7 cellular contexts compared by ENCODE assay signal in genomic region chr18:35041752-35042379, GRCh38. TPM values are rescaled to one million over a fixed set of nuclear protein-coding genes. Genes with fewer than 3 reads are reported as not detected.
DNase-seq lines count a peak whose midpoint lies in the region; ATAC-seq, FAIRE-seq and TF ChIP-seq lines count a peak whose summit lies in the region.

No MANE protein-coding gene starts in this region.

- peaks cover 12% of the 10 kb centered on the region for H3K4me1 Mint-ChIP-seq in astrocyte (ENCODE audit: low read depth, unreplicated experiment)
- H3K4me1 Mint-ChIP-seq in stimulated activated effector memory CD8-positive, alpha-beta T cell treated with anti-CD3 and anti-CD28 coated beads, Interleukin-12 subunit alpha, Interleukin-12 subunit beta, amount 100 ng/mL, for 72 hours: peaks cover 82% of the 10 kb centered on the region

- TF ChIP-seq CTCF in astrocyte (IDR thresholded peaks at IDR 0.05; ENCODE audit: insufficient read depth, low read depth, low read length) (no peak), keratinocyte (optimal IDR thresholded peaks at IDR 0.05 in 1 of 3, IDR thresholded peaks at IDR 0.05 in 1 of 3, conservative IDR thresholded peaks at IDR 0.05 in 1 of 3; ENCODE audit: extremely low read depth in 1 of 3, insufficient read depth in 2 of 3, low read length in 3 of 3) (no peak)

- peak; percentile 20 for FAIRE-seq in astrocyte (lab: Jason Lieb, UNC)
- no peak for FAIRE-seq in keratinocyte (lab: Jason Lieb, UNC)

- in situ Hi-C loops in KBM-7 (cut with MboI; ENCODE audit: low pct_unique_long_range_greater_than_20kb, low sequenced_read_pairs): no loop called here

- H3K4me3 ChIP-seq in astrocyte (ENCODE audit: insufficient read depth, low read depth, low read length) (peak overlapping the region; percentile 88), keratinocyte (ENCODE audit: control insufficient read depth in 2 of 3, extremely low read depth in 1 of 3, insufficient read depth in 2 of 3, low read depth in 1 of 3, low read length in 3 of 3) (peak overlapping the region; percentile 61 to 81 (median 77))

- H3K27me3 ChIP-seq in astrocyte (ENCODE audit: insufficient read depth, low read length) (no peaks in the 10 kb centered on the region), keratinocyte (ENCODE audit: control insufficient read depth, extremely low read depth, insufficient read depth, low read length) (no peaks in the 10 kb centered on the region)

- H2AFZ ChIP-seq in astrocyte (ENCODE audit: low read depth, low read length) (peak overlapping the region; percentile 90), keratinocyte (ENCODE audit: control insufficient read depth, low read length) (peak overlapping the region; percentile 96)

- peaks cover 2% of the 10 kb centered on the region for H3K36me3 Mint-ChIP-seq in astrocyte (ENCODE audit: low read depth, unreplicated experiment)
- H3K36me3 Mint-ChIP-seq in stimulated activated effector memory CD8-positive, alpha-beta T cell treated with anti-CD3 and anti-CD28 coated beads, Interleukin-12 subunit alpha, Interleukin-12 subunit beta, amount 100 ng/mL, for 72 hours: peaks cover 20% of the 10 kb centered on the region

- H3K9me3 ChIP-seq in astrocyte (ENCODE audit: insufficient read depth, low read depth, low read length) (no peaks in the 10 kb centered on the region), keratinocyte (ENCODE audit: control insufficient read depth, low read depth, low read length) (no peaks in the 10 kb centered on the region)

- DNase-seq in NCI-H345 treated with DMSO at 0.1 percent for 48 hours (lab: John Stamatoyannopoulos, UW; ENCODE audit: unreplicated experiment) (peak; percentile 44), astrocyte (ENCODE audit: low read depth) (no peak), keratinocyte (ENCODE audit: low read depth, low spot score) (no peak), KBM-7 (no peak)
- DNase-seq in stimulated activated effector memory CD8-positive, alpha-beta T cell treated with anti-CD3 and anti-CD28 coated beads, Interleukin-12 subunit alpha, Interleukin-12 subunit beta, amount 100 ng/mL, for 72 hours (ENCODE audit: low spot score in 2 of 2): peak in 1 of 2 donors; percentile 61
- DNase-seq in stimulated activated CD4-positive, alpha-beta T cell treated with anti-CD3 and anti-CD28 coated beads, Interleukin-1b, Interleukin-23, amount 100 ng/mL, for 48 hours: no peak

- peak overlapping the region; percentile 95 for H3K4me2 ChIP-seq in astrocyte (ENCODE audit: low read length)
- H3K4me2 ChIP-seq in keratinocyte (ENCODE audit: control insufficient read depth, extremely low read depth, insufficient read depth, low read depth, low read length): peak overlapping the region; percentile 85

- no peaks in the 10 kb centered on the region for H3K27me3 Mint-ChIP-seq in astrocyte (ENCODE audit: low read depth, unreplicated experiment)

- no peaks in the 10 kb centered on the region for H3K9me1 ChIP-seq in keratinocyte (ENCODE audit: control insufficient read depth, extremely low read depth, insufficient read depth, low read length)

- ATAC-seq in GM18520 (IDR thresholded peaks at IDR 0.05; ENCODE audit: unreplicated experiment): peak; percentile 1
- peak; percentile 58 for ATAC-seq in stimulated activated effector memory CD8-positive, alpha-beta T cell treated with anti-CD3 and anti-CD28 coated beads, Interleukin-12 subunit alpha, Interleukin-12 subunit beta, amount 100 ng/mL, for 72 hours

- H3K9ac ChIP-seq in astrocyte (ENCODE audit: low read length) (peak overlapping the region; percentile 88), keratinocyte (ENCODE audit: control insufficient read depth, extremely low read depth, insufficient read depth, low read length) (peak overlapping the region; percentile 75)

- H3K36me3 ChIP-seq in astrocyte (ENCODE audit: insufficient read depth, low read length): no peaks in the 10 kb centered on the region
- no peaks in the 10 kb centered on the region for H3K36me3 ChIP-seq in keratinocyte (ENCODE audit: control insufficient read depth in 2 of 2, extremely low read depth in 1 of 2, insufficient read depth in 2 of 2, low read length in 2 of 2)

- peak overlapping the region; percentile 97 for H3K4me3 Mint-ChIP-seq in astrocyte (ENCODE audit: unreplicated experiment)
- H3K4me3 Mint-ChIP-seq in stimulated activated effector memory CD8-positive, alpha-beta T cell treated with anti-CD3 and anti-CD28 coated beads, Interleukin-12 subunit alpha, Interleukin-12 subunit beta, amount 100 ng/mL, for 72 hours: peak overlapping the region; percentile 97

- H3K79me2 ChIP-seq in astrocyte (ENCODE audit: insufficient read depth, low read length): peaks cover 51% of the 10 kb centered on the region
- no peaks in the 10 kb centered on the region for H3K79me2 ChIP-seq in keratinocyte (ENCODE audit: control insufficient read depth, insufficient read depth, low read length)

- peaks cover 21% of the 10 kb centered on the region for H3K4me1 ChIP-seq in astrocyte (ENCODE audit: insufficient read depth, low read length)
- H3K4me1 ChIP-seq in keratinocyte (ENCODE audit: control insufficient read depth, extremely low read depth, insufficient read depth, low read length): peaks cover 14% of the 10 kb centered on the region

- H4K20me1 ChIP-seq in astrocyte (ENCODE audit: insufficient read depth, low read length) (peaks cover 19% of the 10 kb centered on the region), keratinocyte (ENCODE audit: control insufficient read depth, extremely low read depth, insufficient read depth, low read length) (no peaks in the 10 kb centered on the region)

- peak overlapping the region; percentile 86 for H3K27ac Mint-ChIP-seq in astrocyte (ENCODE audit: unreplicated experiment)
- peak overlapping the region; percentile 97 for H3K27ac Mint-ChIP-seq in stimulated activated effector memory CD8-positive, alpha-beta T cell treated with anti-CD3 and anti-CD28 coated beads, Interleukin-12 subunit alpha, Interleukin-12 subunit beta, amount 100 ng/mL, for 72 hours

- peaks cover 1% of the 10 kb centered on the region for H3K9me3 Mint-ChIP-seq in astrocyte (ENCODE audit: unreplicated experiment)
- H3K9me3 Mint-ChIP-seq in stimulated activated effector memory CD8-positive, alpha-beta T cell treated with anti-CD3 and anti-CD28 coated beads, Interleukin-12 subunit alpha, Interleukin-12 subunit beta, amount 100 ng/mL, for 72 hours: no peaks in the 10 kb centered on the region

- dilution Hi-C loops in keratinocyte (cut with MboI; ENCODE audit: extremely low pct_ligation_motif_present, low sequenced_read_pairs): no loop called here

- H3K27ac ChIP-seq in astrocyte (ENCODE audit: low read depth, low read length) (peak overlapping the region; percentile 81), keratinocyte (ENCODE audit: control insufficient read depth, insufficient read depth, low read length) (peak overlapping the region; percentile 68)

RNA-seq across cellular contexts. Expression of gene MAPRE2, which starts 0.7 kb away (rescaled TPM):
- total RNA-seq in astrocyte: 27.4 and 33.8 TPM in 2 replicates
- polyA plus RNA-seq in keratinocyte: 8.6 to 18.7 TPM (median 14.2 TPM) in 3 replicates
- 9.0 TPM for polyA plus RNA-seq in keratinocyte (2011; ENCODE audit: low read depth)
- 15.0 and 27.6 TPM in 2 replicates for polyA plus RNA-seq in keratinocyte (2011; cell fraction: cytosol; rRNA removed)
- polyA plus RNA-seq in keratinocyte (2011; cell fraction: nucleus; rRNA removed): 13.2 and 16.7 TPM in 2 replicates
- 6.8 and 8.5 TPM in 2 replicates for polyA plus RNA-seq in keratinocyte (2012; ENCODE audit: low replicate concordance)
- 9.3 to 15.2 TPM (median 10.5 TPM) in 3 replicates for polyA minus RNA-seq in keratinocyte
- polyA minus RNA-seq in keratinocyte (2011; cell fraction: cytosol; rRNA and poly(A)+ RNA removed): 13.0 TPM
- 8.5 and 12.6 TPM in 2 replicates for polyA minus RNA-seq in keratinocyte (2011; cell fraction: nucleus; rRNA and poly(A)+ RNA removed)
